In the genomic region with DNA sequence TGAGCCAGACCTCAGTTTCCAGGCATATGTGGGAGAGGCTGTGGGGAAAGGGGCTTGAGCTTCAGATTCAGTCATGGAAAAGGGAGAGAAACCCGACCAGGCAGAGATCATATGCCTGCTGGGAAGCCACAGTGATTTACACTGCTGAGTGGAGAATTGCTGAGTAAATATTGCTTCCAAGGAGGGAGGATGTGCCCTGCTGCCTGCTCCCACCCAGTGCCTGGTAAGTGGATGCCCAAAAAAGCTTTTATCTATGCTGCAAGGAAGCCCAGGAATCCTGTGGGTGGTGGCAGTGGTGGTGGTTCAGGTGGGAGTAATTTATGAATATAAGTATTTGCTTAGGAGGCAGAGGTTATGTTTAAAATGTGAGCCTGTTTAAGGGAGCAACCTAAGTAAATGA, we compare ENCODE assay signal across 1 cellular context.
TF ChIP-seq lines count a peak whose summit lies in the region.

No MANE protein-coding gene starts in this region.

TF ChIP-seq in HepG2, 621 proteins besides CTCF, POLR2A, EP300 and RAD21:
- TF ChIP-seq WIZ (CRISPR knock-in tag; IDR thresholded peaks at IDR 0.05) (peak; percentile 10; the same call in 1 of the 2 replicates), TEAD2 (CRISPR knock-in tag; IDR thresholded peaks at IDR 0.05) (no peak), SUZ12 (IDR thresholded peaks at IDR 0.05; ENCODE audit: low read depth, low read length) (no peak), KDM3A (CRISPR knock-in tag; IDR thresholded peaks at IDR 0.05; ENCODE audit: low read depth) (no peak), ADNP (CRISPR knock-in tag; IDR thresholded peaks at IDR 0.05) (no peak), TBX3 (IDR thresholded peaks at IDR 0.05; ENCODE audit: borderline replicate concordance) (no peak), RFX5 (IDR thresholded peaks at IDR 0.05; ENCODE audit: low read depth, low read length) (no peak), GFI1 (CRISPR knock-in tag; IDR thresholded peaks at IDR 0.05; ENCODE audit: borderline replicate concordance) (0 out of 2 replicates have a peak, but pooled peaks have one; percentile 48), FOXA1 (IDR thresholded peaks at IDR 0.05) (no peak), FOXA1 (CRISPR knock-in tag; IDR thresholded peaks at IDR 0.05) (peak; percentile 45), TEAD3 (CRISPR knock-in tag; optimal IDR thresholded peaks at IDR 0.05; ENCODE audit: borderline replicate concordance) (peak; percentile 39), ZNF615 (CRISPR knock-in tag; IDR thresholded peaks at IDR 0.05; ENCODE audit: borderline replicate concordance) (0 out of 2 replicates have a peak, but pooled peaks have one; percentile 39)
- TF ChIP-seq, protein P1, sequence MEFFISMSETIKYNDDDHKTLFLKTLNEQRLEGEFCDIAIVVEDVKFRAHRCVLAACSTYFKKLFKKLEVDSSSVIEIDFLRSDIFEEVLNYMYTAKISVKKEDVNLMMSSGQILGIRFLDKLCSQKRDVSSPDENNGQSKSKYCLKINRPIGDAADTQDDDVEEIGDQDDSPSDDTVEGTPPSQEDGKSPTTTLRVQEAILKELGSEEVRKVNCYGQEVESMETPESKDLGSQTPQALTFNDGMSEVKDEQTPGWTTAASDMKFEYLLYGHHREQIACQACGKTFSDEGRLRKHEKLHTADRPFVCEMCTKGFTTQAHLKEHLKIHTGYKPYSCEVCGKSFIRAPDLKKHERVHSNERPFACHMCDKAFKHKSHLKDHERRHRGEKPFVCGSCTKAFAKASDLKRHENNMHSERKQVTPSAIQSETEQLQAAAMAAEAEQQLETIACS (CRISPR knock-in tag; IDR thresholded peaks at IDR 0.05) = no peak
- TF ChIP-seq, protein P2, sequence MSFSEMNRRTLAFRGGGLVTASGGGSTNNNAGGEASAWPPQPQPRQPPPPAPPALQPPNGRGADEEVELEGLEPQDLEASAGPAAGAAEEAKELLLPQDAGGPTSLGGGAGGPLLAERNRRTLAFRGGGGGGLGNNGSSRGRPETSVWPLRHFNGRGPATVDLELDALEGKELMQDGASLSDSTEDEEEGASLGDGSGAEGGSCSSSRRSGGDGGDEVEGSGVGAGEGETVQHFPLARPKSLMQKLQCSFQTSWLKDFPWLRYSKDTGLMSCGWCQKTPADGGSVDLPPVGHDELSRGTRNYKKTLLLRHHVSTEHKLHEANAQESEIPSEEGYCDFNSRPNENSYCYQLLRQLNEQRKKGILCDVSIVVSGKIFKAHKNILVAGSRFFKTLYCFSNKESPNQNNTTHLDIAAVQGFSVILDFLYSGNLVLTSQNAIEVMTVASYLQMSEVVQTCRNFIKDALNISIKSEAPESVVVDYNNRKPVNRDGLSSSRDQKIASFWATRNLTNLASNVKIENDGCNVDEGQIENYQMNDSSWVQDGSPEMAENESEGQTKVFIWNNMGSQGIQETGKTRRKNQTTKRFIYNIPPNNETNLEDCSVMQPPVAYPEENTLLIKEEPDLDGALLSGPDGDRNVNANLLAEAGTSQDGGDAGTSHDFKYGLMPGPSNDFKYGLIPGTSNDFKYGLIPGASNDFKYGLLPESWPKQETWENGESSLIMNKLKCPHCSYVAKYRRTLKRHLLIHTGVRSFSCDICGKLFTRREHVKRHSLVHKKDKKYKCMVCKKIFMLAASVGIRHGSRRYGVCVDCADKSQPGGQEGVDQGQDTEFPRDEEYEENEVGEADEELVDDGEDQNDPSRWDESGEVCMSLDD (CRISPR knock-in tag; IDR thresholded peaks at IDR 0.05; ENCODE audit: borderline replicate concordance) = no peak
- TF ChIP-seq, protein P3, sequence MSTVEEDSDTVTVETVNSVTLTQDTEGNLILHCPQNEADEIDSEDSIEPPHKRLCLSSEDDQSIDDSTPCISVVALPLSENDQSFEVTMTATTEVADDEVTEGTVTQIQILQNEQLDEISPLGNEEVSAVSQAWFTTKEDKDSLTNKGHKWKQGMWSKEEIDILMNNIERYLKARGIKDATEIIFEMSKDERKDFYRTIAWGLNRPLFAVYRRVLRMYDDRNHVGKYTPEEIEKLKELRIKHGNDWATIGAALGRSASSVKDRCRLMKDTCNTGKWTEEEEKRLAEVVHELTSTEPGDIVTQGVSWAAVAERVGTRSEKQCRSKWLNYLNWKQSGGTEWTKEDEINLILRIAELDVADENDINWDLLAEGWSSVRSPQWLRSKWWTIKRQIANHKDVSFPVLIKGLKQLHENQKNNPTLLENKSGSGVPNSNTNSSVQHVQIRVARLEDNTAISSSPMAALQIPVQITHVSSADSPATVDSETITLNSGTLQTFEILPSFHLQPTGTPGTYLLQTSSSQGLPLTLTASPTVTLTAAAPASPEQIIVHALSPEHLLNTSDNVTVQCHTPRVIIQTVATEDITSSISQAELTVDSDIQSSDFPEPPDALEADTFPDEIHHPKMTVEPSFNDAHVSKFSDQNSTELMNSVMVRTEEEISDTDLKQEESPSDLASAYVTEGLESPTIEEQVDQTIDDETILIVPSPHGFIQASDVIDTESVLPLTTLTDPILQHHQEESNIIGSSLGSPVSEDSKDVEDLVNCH (CRISPR knock-in tag; IDR thresholded peaks at IDR 0.05) = no peak
